ENCODE assay signal across 26 cellular contexts in genomic region chr7:40509301-40509700, GRCh38.
"Had no signal": no experiment of that assay in that cellular context is flagged by ENCODE, and none has a peak within 500 bp of the region (broad histone marks: within the 10 kb centered on the region; RNA-seq: fewer than 3 reads in every experiment).

No MANE protein-coding gene starts in this region.

- H3K4me3 Mint-ChIP-seq: activated CD4-positive, alpha-beta T cell treated with anti-CD3 and anti-CD28 coated beads, Interleukin-2, amount 10 ng/mL, durations not matched to agents 24 days and 14 days; activated CD8-positive, alpha-beta memory T cell treated with anti-CD3 and anti-CD28 coated beads, Interleukin-2, amount 10 ng/mL, durations not matched to agents 7 days and 5 days; activated naive CD4-positive, alpha-beta T cell treated with anti-CD3 and anti-CD28 coated beads for 36 hours; activated naive CD8-positive, alpha-beta T cell; activated T-cell treated with anti-CD3 and anti-CD28 coated beads, Interleukin-2, amount 50 U/mL, for 4 hours; activated T-helper 17 cell treated with anti-CD3 and anti-CD28 coated beads, Interleukin-2, amount 50 U/mL, for 72 hours; central memory CD8-positive, alpha-beta T cell; T-helper 1 cell treated with Interleukin-12 subunit alpha and Interleukin-12 subunit beta and Interleukin-4 antibody, amounts not matched to agents 30 μg/mL and 1 μg/mL, for 36 hours; WTC11 had no signal

- H3K4me1 Mint-ChIP-seq: activated CD4-positive, alpha-beta T cell treated with anti-CD3 and anti-CD28 coated beads, Interleukin-2, amount 10 ng/mL, durations not matched to agents 24 days and 14 days; activated CD8-positive, alpha-beta memory T cell treated with anti-CD3 and anti-CD28 coated beads, Interleukin-2, amount 10 ng/mL, durations not matched to agents 7 days and 5 days; activated T-helper 17 cell treated with anti-CD3 and anti-CD28 coated beads, Interleukin-2, amount 50 U/mL, for 72 hours; central memory CD8-positive, alpha-beta T cell had no signal

- H3K36me3 Mint-ChIP-seq: activated CD8-positive, alpha-beta memory T cell treated with anti-CD3 and anti-CD28 coated beads, Interleukin-2, amount 10 ng/mL, durations not matched to agents 7 days and 5 days had no signal

- H3K9me3 Mint-ChIP-seq: activated CD4-positive, alpha-beta T cell treated with anti-CD3 and anti-CD28 coated beads, Interleukin-2, amount 10 ng/mL, durations not matched to agents 24 days and 14 days; T-helper 1 cell treated with Interleukin-12 subunit alpha and Interleukin-12 subunit beta and Interleukin-4 antibody, amounts not matched to agents 30 μg/mL and 1 μg/mL, for 36 hours had no signal

- H3K27ac ChIP-seq: RWPE1, SJCRH30 had no signal

- DNase-seq: activated CD4-positive, alpha-beta T cell treated with anti-CD3 and anti-CD28 coated beads, Interleukin-2, amount 10 ng/mL, durations not matched to agents 24 days and 14 days; activated CD4-positive, alpha-beta T cell treated with anti-CD3 and anti-CD28 coated beads, Interleukin-2, amount 50 U/mL, for 48 hours; activated CD4-positive, CD25-positive, alpha-beta regulatory T cell treated with anti-CD3 and anti-CD28 coated beads, Interleukin-2, amount 50 U/mL, for 72 hours; activated CD8-positive, alpha-beta memory T cell treated with anti-CD3 and anti-CD28 coated beads, Interleukin-2, amount 10 ng/mL, durations not matched to agents 7 days and 5 days; activated gamma-delta T cell; activated naive CD4-positive, alpha-beta T cell treated with anti-CD3 and anti-CD28 coated beads for 36 hours; activated T-cell treated with anti-CD3 and anti-CD28 coated beads, Interleukin-2, amount 50 U/mL, for 4 hours; amygdala; Karpas-422; NCI-H1105 treated with DMSO at 0.1 percent for 48 hours; NCI-H1436 treated with DMSO at 0.1 percent for 48 hours; NCI-H187; NCI-H2081; NCI-H510A treated with DMSO at 0.1 percent for 48 hours; NCI-H69; NK-92 treated with Interleukin-12 subunit alpha and Interleukin-12 subunit beta, amount 100 ng/mL, for 24 hours; OCI-M1; Right ventricle myocardium superior; SJCRH30 had no signal

- H3K4me3 ChIP-seq: K562, SJCRH30 had no signal

- H3K4me1 ChIP-seq: SJCRH30 had no signal

- H3K27ac Mint-ChIP-seq: activated CD4-positive, alpha-beta T cell treated with anti-CD3 and anti-CD28 coated beads, Interleukin-2, amount 10 ng/mL, durations not matched to agents 24 days and 14 days; activated CD8-positive, alpha-beta memory T cell treated with anti-CD3 and anti-CD28 coated beads, Interleukin-2, amount 10 ng/mL, durations not matched to agents 7 days and 5 days; activated naive CD4-positive, alpha-beta T cell treated with anti-CD3 and anti-CD28 coated beads for 36 hours; activated naive CD8-positive, alpha-beta T cell; activated T-helper 17 cell treated with anti-CD3 and anti-CD28 coated beads, Interleukin-2, amount 50 U/mL, for 72 hours; T-helper 1 cell treated with Interleukin-12 subunit alpha and Interleukin-12 subunit beta and Interleukin-4 antibody, amounts not matched to agents 30 μg/mL and 1 μg/mL, for 36 hours; WTC11 had no signal

- H3K9me3 ChIP-seq: SJCRH30 had no signal

- H3K36me3 ChIP-seq: SJCRH30 had no signal

- H3K27me3 Mint-ChIP-seq: activated CD8-positive, alpha-beta memory T cell treated with anti-CD3 and anti-CD28 coated beads, Interleukin-2, amount 10 ng/mL, durations not matched to agents 7 days and 5 days; activated naive CD8-positive, alpha-beta T cell; activated T-helper 17 cell treated with anti-CD3 and anti-CD28 coated beads, Interleukin-2, amount 50 U/mL, for 72 hours; central memory CD8-positive, alpha-beta T cell had no signal
